In the genomic region with DNA sequence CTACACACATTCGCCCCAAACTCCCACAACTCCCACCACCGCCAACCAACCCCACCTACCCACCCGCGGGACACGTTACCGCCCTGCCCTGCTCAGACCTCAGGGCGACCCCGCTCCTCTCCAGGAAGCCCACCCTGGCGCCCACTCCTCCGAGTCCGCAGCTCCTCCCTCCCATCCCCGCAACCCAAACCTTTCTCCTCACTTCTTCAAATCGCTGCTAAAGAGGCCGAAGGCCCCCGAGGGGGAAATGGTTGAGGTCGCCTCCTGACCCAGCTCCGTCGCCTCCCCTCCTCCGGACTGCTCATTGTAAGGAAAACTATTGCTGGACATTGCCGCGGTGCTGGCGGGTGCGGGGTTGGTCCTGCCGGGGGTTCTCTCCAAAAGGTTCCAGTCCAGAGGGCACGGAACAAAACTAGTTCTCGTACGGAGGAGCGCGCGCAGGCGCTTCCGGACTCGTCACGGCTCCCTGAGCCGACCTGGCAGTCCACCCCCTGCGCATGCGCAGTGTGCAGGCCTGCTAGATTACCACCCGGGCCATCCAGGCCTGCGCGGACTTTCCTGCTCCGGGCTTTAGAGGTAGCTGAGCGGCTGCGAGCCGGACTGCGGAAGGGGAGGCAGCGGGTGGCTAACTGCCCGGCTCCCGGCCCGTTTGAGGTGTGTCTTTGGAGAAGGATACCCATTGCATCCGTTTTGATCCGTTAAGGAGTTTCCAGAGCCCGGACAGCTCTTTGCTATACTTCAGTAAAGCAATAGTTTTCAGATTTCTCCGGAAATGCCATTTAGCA, we compare ENCODE assay signal across 8 cellular contexts. TPM values are rescaled to one million over a fixed set of nuclear protein-coding genes. Genes with fewer than 3 reads are reported as not detected.
A peak's percentile ranks its signal among the peaks of the same experiment; 100 is the strongest.
DNase-seq lines count a peak whose midpoint lies in the region; ATAC-seq and TF ChIP-seq lines count a peak whose summit lies in the region.

A gene with protein sequence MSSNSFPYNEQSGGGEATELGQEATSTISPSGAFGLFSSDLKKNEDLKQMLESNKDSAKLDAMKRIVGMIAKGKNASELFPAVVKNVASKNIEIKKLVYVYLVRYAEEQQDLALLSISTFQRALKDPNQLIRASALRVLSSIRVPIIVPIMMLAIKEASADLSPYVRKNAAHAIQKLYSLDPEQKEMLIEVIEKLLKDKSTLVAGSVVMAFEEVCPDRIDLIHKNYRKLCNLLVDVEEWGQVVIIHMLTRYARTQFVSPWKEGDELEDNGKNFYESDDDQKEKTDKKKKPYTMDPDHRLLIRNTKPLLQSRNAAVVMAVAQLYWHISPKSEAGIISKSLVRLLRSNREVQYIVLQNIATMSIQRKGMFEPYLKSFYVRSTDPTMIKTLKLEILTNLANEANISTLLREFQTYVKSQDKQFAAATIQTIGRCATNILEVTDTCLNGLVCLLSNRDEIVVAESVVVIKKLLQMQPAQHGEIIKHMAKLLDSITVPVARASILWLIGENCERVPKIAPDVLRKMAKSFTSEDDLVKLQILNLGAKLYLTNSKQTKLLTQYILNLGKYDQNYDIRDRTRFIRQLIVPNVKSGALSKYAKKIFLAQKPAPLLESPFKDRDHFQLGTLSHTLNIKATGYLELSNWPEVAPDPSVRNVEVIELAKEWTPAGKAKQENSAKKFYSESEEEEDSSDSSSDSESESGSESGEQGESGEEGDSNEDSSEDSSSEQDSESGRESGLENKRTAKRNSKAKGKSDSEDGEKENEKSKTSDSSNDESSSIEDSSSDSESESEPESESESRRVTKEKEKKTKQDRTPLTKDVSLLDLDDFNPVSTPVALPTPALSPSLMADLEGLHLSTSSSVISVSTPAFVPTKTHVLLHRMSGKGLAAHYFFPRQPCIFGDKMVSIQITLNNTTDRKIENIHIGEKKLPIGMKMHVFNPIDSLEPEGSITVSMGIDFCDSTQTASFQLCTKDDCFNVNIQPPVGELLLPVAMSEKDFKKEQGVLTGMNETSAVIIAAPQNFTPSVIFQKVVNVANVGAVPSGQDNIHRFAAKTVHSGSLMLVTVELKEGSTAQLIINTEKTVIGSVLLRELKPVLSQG (minus strand): TSS at position 449 of the 785 bp plus-strand sequence. CDS start 119 bp downstream, at position 330.

- ATAC-seq in HG02678 (IDR thresholded peaks at IDR 0.05; ENCODE audit: unreplicated experiment) (peak; percentile 90), thoracic aorta (ENCODE audit: insufficient number of reproducible peaks, low FRiP score, low read depth) (peak; percentile 96)
- peak; percentile 95 for ATAC-seq in activated naive CD8-positive, alpha-beta T cell treated with anti-CD3 and anti-CD28 coated beads, Interleukin-2, amount 10 ng/mL, durations not matched to agents 7 days and 5 days (ENCODE audit: low read depth)

- H3K4me1 Mint-ChIP-seq in activated naive CD8-positive, alpha-beta T cell treated with anti-CD3 and anti-CD28 coated beads, Interleukin-2, amount 10 ng/mL, durations not matched to agents 7 days and 5 days: peaks cover 24% of the 10 kb centered on the region
- peaks cover 3% of the 10 kb centered on the region for H3K4me1 Mint-ChIP-seq in glutamatergic neuron (ENCODE audit: low read depth, unreplicated experiment)

- POLR2A ChIA-PET in activated naive CD8-positive, alpha-beta T cell treated with anti-CD3 and anti-CD28 coated beads, Interleukin-2, amount 10 ng/mL, durations not matched to agents 7 days and 5 days (lab: Charles Lee): interaction anchor here (0.6 to 4.1 kb wide), 8 partner anchors 8 to 803 kb away, joined by 3 to 74 read pairs (median 4); a partner anchor contains a TSS

- H2AFZ ChIP-seq in SU-DHL-6 (ENCODE audit: low read depth, low read length, severe bottlenecking) (peak within 1 kb of the TSS; percentile 99), osteoblast (ENCODE audit: low read length) (peak within 1 kb of the TSS; percentile 98)

- H3K36me3 ChIP-seq in SU-DHL-6 (ENCODE audit: low read length) (no peaks in the 10 kb centered on the region), osteoblast (ENCODE audit: insufficient read depth, low read length) (no peaks in the 10 kb centered on the region), thoracic aorta (no peaks in the 10 kb centered on the region)

- peaks cover 12% of the 10 kb centered on the region for H3K36me3 Mint-ChIP-seq in activated naive CD8-positive, alpha-beta T cell treated with anti-CD3 and anti-CD28 coated beads, Interleukin-2, amount 10 ng/mL, durations not matched to agents 7 days and 5 days
- no peaks in the 10 kb centered on the region for H3K36me3 Mint-ChIP-seq in glutamatergic neuron (ENCODE audit: unreplicated experiment)

- no peaks in the 10 kb centered on the region for H3K9me3 Mint-ChIP-seq in activated naive CD8-positive, alpha-beta T cell treated with anti-CD3 and anti-CD28 coated beads, Interleukin-2, amount 10 ng/mL, durations not matched to agents 7 days and 5 days
- no peaks in the 10 kb centered on the region for H3K9me3 Mint-ChIP-seq in glutamatergic neuron (ENCODE audit: unreplicated experiment)

- peak; percentile 92 for DNase-seq in NCI-H128 (lab: John Stamatoyannopoulos, UW; ENCODE audit: unreplicated experiment)
- peak; percentile 98 for DNase-seq in activated naive CD8-positive, alpha-beta T cell treated with anti-CD3 and anti-CD28 coated beads, Interleukin-2, amount 10 ng/mL, durations not matched to agents 7 days and 5 days
- DNase-seq in glutamatergic neuron: peak; percentile 99
- peak; percentile 95 for DNase-seq in osteoblast (ENCODE audit: insufficient read length, low spot score, missing footprints)
- peak; percentile 92 for DNase-seq in thoracic aorta (ENCODE audit: low spot score)

- H3K27me3 ChIP-seq in SU-DHL-6 (ENCODE audit: low read length) (no peaks in the 10 kb centered on the region), osteoblast (ENCODE audit: insufficient read depth, low read length) (no peaks in the 10 kb centered on the region), thoracic aorta (replicated peaks; ENCODE audit: insufficient read depth) (no peaks in the 10 kb centered on the region)

- peaks cover 7% of the 10 kb centered on the region; the same call in 1 of the 2 replicates for H3F3A ChIP-seq in SU-DHL-6 (ENCODE audit: insufficient read depth)

- H3K9me2 ChIP-seq in SU-DHL-6 (replicated peaks; ENCODE audit: insufficient read depth, low read length): no peaks in the 10 kb centered on the region

- H3K4me3 Mint-ChIP-seq in activated naive CD8-positive, alpha-beta T cell treated with anti-CD3 and anti-CD28 coated beads, Interleukin-2, amount 10 ng/mL, durations not matched to agents 7 days and 5 days: peak within 1 kb of the TSS; percentile 100
- peak within 1 kb of the TSS; percentile 86 for H3K4me3 Mint-ChIP-seq in glutamatergic neuron (ENCODE audit: unreplicated experiment)

- H3K9ac ChIP-seq in SU-DHL-6 (ENCODE audit: low read length): peak within 1 kb of the TSS; percentile 98

- peaks cover 13% of the 10 kb centered on the region for H3K4me1 ChIP-seq in osteoblast (ENCODE audit: insufficient read depth, low read length)
- peaks cover 4 to 41% of the 10 kb centered on the region in 2 donors for H3K4me1 ChIP-seq in thoracic aorta (ENCODE audit: control insufficient read depth in 1 of 2, low read depth in 2 of 2)

- H3K27me3 Mint-ChIP-seq in activated naive CD8-positive, alpha-beta T cell treated with anti-CD3 and anti-CD28 coated beads, Interleukin-2, amount 10 ng/mL, durations not matched to agents 7 days and 5 days: peaks cover 3% of the 10 kb centered on the region
- H3K27me3 Mint-ChIP-seq in glutamatergic neuron (ENCODE audit: unreplicated experiment): peaks cover 2% of the 10 kb centered on the region

- H3K27ac Mint-ChIP-seq in activated naive CD8-positive, alpha-beta T cell treated with anti-CD3 and anti-CD28 coated beads, Interleukin-2, amount 10 ng/mL, durations not matched to agents 7 days and 5 days: peak within 1 kb of the TSS; percentile 99
- peak within 1 kb of the TSS; percentile 65 for H3K27ac Mint-ChIP-seq in glutamatergic neuron (ENCODE audit: unreplicated experiment)

- H3K9me3 ChIP-seq in SU-DHL-6 (ENCODE audit: insufficient read depth, low read length) (no peaks in the 10 kb centered on the region), osteoblast (ENCODE audit: low read depth, low read length) (no peaks in the 10 kb centered on the region), thoracic aorta (no peaks in the 10 kb centered on the region)

- peak within 1 kb of the TSS; percentile 65 for H3K27ac ChIP-seq in SU-DHL-6 (ENCODE audit: low read depth, low read length)
- peak within 1 kb of the TSS; percentile 84 for H3K27ac ChIP-seq in osteoblast (ENCODE audit: low read depth, low read length)
- H3K27ac ChIP-seq in thoracic aorta: peak within 1 kb of the TSS; percentile 80 to 96

- peak; percentile 80 for TF ChIP-seq POLR2A in GM10847 (IDR thresholded peaks at IDR 0.05; ENCODE audit: extremely low read depth, insufficient read length)

- H3K79me2 ChIP-seq in SU-DHL-6 (ENCODE audit: insufficient read depth, low read length) (peaks cover 48% of the 10 kb centered on the region), osteoblast (ENCODE audit: insufficient read depth, low read length) (peaks cover 48% of the 10 kb centered on the region)

- H3K4me2 ChIP-seq in SU-DHL-6 (ENCODE audit: low read depth, low read length, poor library complexity, severe bottlenecking) (peak within 1 kb of the TSS; percentile 90), osteoblast (ENCODE audit: insufficient read depth, low read length) (peak within 1 kb of the TSS; percentile 94)

- TF ChIP-seq CTCF in SU-DHL-6 (IDR thresholded peaks at IDR 0.05; ENCODE audit: insufficient read depth, low read length, poor library complexity, severe bottlenecking) (no peak), glutamatergic neuron (IDR thresholded peaks at IDR 0.05; ENCODE audit: partially characterized antibody, unreplicated experiment) (no peak), osteoblast (IDR thresholded peaks at IDR 0.05; ENCODE audit: extremely low read depth, low read depth, low read length) (no peak), thoracic aorta (IDR thresholded peaks at IDR 0.05) (no peak)

- H4K20me1 ChIP-seq in SU-DHL-6 (ENCODE audit: low read depth, low read length) (peaks cover 4% of the 10 kb centered on the region; the same call in 1 of the 2 replicates), osteoblast (ENCODE audit: insufficient read depth, low read length) (no peaks in the 10 kb centered on the region)

- H3K4me3 ChIP-seq in SU-DHL-6 (ENCODE audit: insufficient read depth, low read length, poor library complexity, severe bottlenecking) (peak within 1 kb of the TSS; percentile 99), osteoblast (ENCODE audit: insufficient read depth, low read length) (peak within 1 kb of the TSS; percentile 79), thoracic aorta (peak within 1 kb of the TSS; percentile 86)

RNA-seq across cellular contexts. Expression of the gene that starts here (rescaled TPM):
- total RNA-seq in activated naive CD8-positive, alpha-beta T cell treated with anti-CD3 and anti-CD28 coated beads, Interleukin-2, amount 10 ng/mL, durations not matched to agents 7 days and 5 days: 10 to 100 TPM; 39.0 to 41.4 TPM
- total RNA-seq in glutamatergic neuron (ENCODE audit: unreplicated experiment) (14.3 TPM), osteoblast (77.4 and 85.7 TPM in 2 replicates), thoracic aorta (10 to 100 TPM; 50.4 to 52.6 TPM)

Comparison
In these comparisons a context has a peak if more than half of its experiments do, and no peak if none do; other contexts are left out.
1. Peak in every context shown above with its lines: DNase-seq, ATAC-seq, H3K4me3 ChIP-seq and H3K27ac ChIP-seq.